Comparison of ENCODE assay signal across 8 cellular contexts in the genomic region with DNA sequence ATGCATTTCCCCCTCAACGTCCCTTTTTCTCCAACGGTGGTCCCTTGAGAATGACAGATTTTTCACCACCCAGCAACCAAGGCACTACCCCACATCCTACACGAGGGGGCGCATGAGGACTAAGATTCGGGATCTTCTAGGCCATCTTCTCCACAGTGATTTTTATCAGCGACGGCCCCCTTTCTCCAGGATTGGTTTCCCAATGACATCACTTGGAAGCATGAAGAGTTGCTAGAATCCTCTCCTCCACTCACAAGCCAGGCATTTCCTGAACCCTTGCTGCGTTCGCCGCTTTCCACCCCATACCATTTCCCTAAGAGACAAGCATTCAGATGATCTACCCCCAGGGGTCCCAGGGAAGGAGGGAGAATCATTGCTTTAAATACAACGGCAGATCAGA.
DNase-seq lines count a peak whose midpoint lies in the region; ATAC-seq and TF ChIP-seq lines count a peak whose summit lies in the region.

No MANE protein-coding gene starts in this region.

- H3K9me2 ChIP-seq in OCI-LY1 (ENCODE audit: low read depth, low read length), result no peaks in the 10 kb centered on the region

- peaks cover 18% of the 10 kb centered on the region for H3K4me1 Mint-ChIP-seq in nephron progenitor cell

- peaks cover 4% of the 10 kb centered on the region for H3K27me3 Mint-ChIP-seq in nephron progenitor cell (ENCODE audit: low read depth, poor library complexity)

- H3K27me3 ChIP-seq in OCI-LY1 (ENCODE audit: insufficient read depth, low read length), result no peaks in the 10 kb centered on the region

- H3K4me3 ChIP-seq in OCI-LY1 (ENCODE audit: low read depth, low read length, poor library complexity, severe bottlenecking), result no peak overlapping the region

- ATAC-seq in GM18508 (IDR thresholded peaks at IDR 0.05; ENCODE audit: insufficient read depth, unreplicated experiment) (peak; percentile 50), HG03469 (IDR thresholded peaks at IDR 0.05; ENCODE audit: unreplicated experiment) (peak; percentile 63)
- ATAC-seq in stimulated activated naive CD8-positive, alpha-beta T cell treated with anti-CD3 and anti-CD28 coated beads, Interleukin-15, Interleukin-2, amounts not matched to agents 100 U/mL and 50 U/mL, for 24 hours, result peak; percentile 75

- DNase-seq in AG09319 (ENCODE audit: extremely low read depth, low read depth), result peak; percentile 78
- DNase-seq in activated T-cell treated with anti-CD3 and anti-CD28 coated beads, Interleukin-2, amount 50 U/mL, for 1 hour, result peak; percentile 70
- peak; percentile 78 for DNase-seq in fibroblast of gingiva (ENCODE audit: low read depth)
- DNase-seq in nephron progenitor cell, result peak; percentile 77
- DNase-seq in stimulated activated naive CD8-positive, alpha-beta T cell treated with anti-CD3 and anti-CD28 coated beads, Interleukin-15, Interleukin-2, amounts not matched to agents 100 U/mL and 50 U/mL, for 24 hours, result peak; percentile 75

- no peak overlapping the region for H3K4me2 ChIP-seq in OCI-LY1 (ENCODE audit: low read length)

- H2AFZ ChIP-seq in OCI-LY1 (ENCODE audit: low read length), result no peak overlapping the region

- H3K27ac ChIP-seq in OCI-LY1 (ENCODE audit: low read depth, low read length, poor library complexity, severe bottlenecking), result no peak overlapping the region

- H3K9ac ChIP-seq in OCI-LY1 (ENCODE audit: low read length), result no peak overlapping the region

- H3K36me3 Mint-ChIP-seq in nephron progenitor cell (ENCODE audit: low read depth), result no peaks in the 10 kb centered on the region

- no peaks in the 10 kb centered on the region for H3F3A ChIP-seq in OCI-LY1 (ENCODE audit: insufficient read depth, low read length)

- H4K20me1 ChIP-seq in OCI-LY1 (ENCODE audit: insufficient read depth, low read length), result no peaks in the 10 kb centered on the region

- H3K27ac Mint-ChIP-seq in nephron progenitor cell, result no peak overlapping the region

- TF ChIP-seq CTCF in AG09319 (IDR thresholded peaks at IDR 0.05; ENCODE audit: low read depth, low read length) (peak; percentile 88), OCI-LY1 (IDR thresholded peaks at IDR 0.05; ENCODE audit: low read length) (peak; percentile 96), nephron progenitor cell (IDR thresholded peaks at IDR 0.05) (peak; percentile 85)

- no peaks in the 10 kb centered on the region for H3K79me2 ChIP-seq in OCI-LY1 (ENCODE audit: insufficient read depth, low read length)

- H3K9me3 ChIP-seq in OCI-LY1 (ENCODE audit: low read length), result no peaks in the 10 kb centered on the region

- H3K4me3 Mint-ChIP-seq in nephron progenitor cell, result peak overlapping the region; percentile 13

- H3K4me1 ChIP-seq in OCI-LY1 (ENCODE audit: insufficient read depth, low read length, severe bottlenecking), result no peaks in the 10 kb centered on the region

- no peaks in the 10 kb centered on the region for H3K9me3 Mint-ChIP-seq in nephron progenitor cell

- no peaks in the 10 kb centered on the region for H3K36me3 ChIP-seq in OCI-LY1 (ENCODE audit: insufficient read depth, low read length)
